ENCODE assay signal across 20 cellular contexts in genomic region chr1:53733447-53733931, GRCh38. TPM values are rescaled to one million over a fixed set of nuclear protein-coding genes. Genes with fewer than 3 reads are reported as not detected.
A peak's percentile ranks its signal among the peaks of the same experiment; 100 is the strongest.
DNase-seq lines count a peak whose midpoint lies in the region; TF ChIP-seq lines count a peak whose summit lies in the region.
"Had no signal": no experiment of that assay in that cellular context is flagged by ENCODE, and none has a peak within 500 bp of the region (broad histone marks: within the 10 kb centered on the region; RNA-seq: fewer than 3 reads in every experiment).

No MANE protein-coding gene starts in this region.

- peaks cover 18% of the 10 kb centered on the region for H3K4me1 ChIP-seq in fibroblast of lung (ENCODE audit: control insufficient read depth, extremely low read depth, insufficient read depth, low read length)
- peaks cover 5 to 16% (median 9%) of the 10 kb centered on the region in 3 donors for H3K4me1 ChIP-seq in esophagus squamous epithelium

- TF ChIP-seq CTCF in fibroblast of lung (conservative IDR thresholded peaks at IDR 0.05 in 1 of 2, IDR thresholded peaks at IDR 0.05 in 1 of 2; ENCODE audit: low read depth in 1 of 2, low read length in 2 of 2) (no peak), esophagus squamous epithelium (IDR thresholded peaks at IDR 0.05) (no peak)

- peak overlapping the region; percentile 33 for H3K4me2 ChIP-seq in fibroblast of lung (ENCODE audit: extremely low read depth, insufficient read depth, low read length)

- DNase-seq in EL = peak; percentile 66
- DNase-seq in RPMI7951 (ENCODE audit: low read depth) = peak; percentile 79
- peak in 1 of 2 donors; percentile 73 for DNase-seq in fibroblast of lung (ENCODE audit: low read depth in 2 of 2)
- no peak for DNase-seq in NCI-H1048 (lab: John Stamatoyannopoulos, UW)
- no peak for DNase-seq in activated CD4-positive, alpha-beta T cell treated with anti-CD3 and anti-CD28 coated beads for 1 hour
- no peak for DNase-seq in esophagus squamous epithelium (lab: John Stamatoyannopoulos, UW)
- DNase-seq: activated CD4-positive, alpha-beta T cell treated with anti-CD3 and anti-CD28 coated beads, Interleukin-2, amount 50 U/mL, for 48 hours; DND-41; H9; NCI-H1436 treated with DMSO at 0.1 percent for 48 hours; NCI-H2171 treated with DMSO at 0.1 percent for 48 hours; NCI-H526; nucleus accumbens; SHP77 treated with DMSO at 0.1 percent for 48 hours; T-helper 17 cell; WERI-Rb-1 had no signal

- H3K9ac ChIP-seq in fibroblast of lung (ENCODE audit: insufficient read depth, low read length) = no peak overlapping the region

- intact Hi-C loops in esophagus squamous epithelium (cut with DNase I) = no loop called here

- TF ChIP-seq POLR2A in esophagus squamous epithelium (IDR thresholded peaks at IDR 0.05) = no peak

- H3K79me2 ChIP-seq in fibroblast of lung (ENCODE audit: control insufficient read depth, insufficient read depth, low read length) = no peaks in the 10 kb centered on the region

- WGBS in esophagus squamous epithelium, 2 donors = 85 to 87% methylated on average over 10 to 12 of the region's 12 CpGs

- H2AFZ ChIP-seq in fibroblast of lung (ENCODE audit: low read length) = no peak overlapping the region

- H3K27me3 ChIP-seq in fibroblast of lung (ENCODE audit: control insufficient read depth, insufficient read depth, low read length) (peaks cover 13% of the 10 kb centered on the region), esophagus squamous epithelium (peaks cover 6 to 77% (median 10%) of the 10 kb centered on the region in 4 donors)

- H3K36me3 ChIP-seq in fibroblast of lung (ENCODE audit: control insufficient read depth, insufficient read depth, low read length) = no peaks in the 10 kb centered on the region
- H3K36me3 ChIP-seq in esophagus squamous epithelium = no peaks in the 10 kb centered on the region
- H3K36me3 ChIP-seq: right atrium auricular region, WERI-Rb-1 had no signal

- H4K20me1 ChIP-seq in fibroblast of lung (ENCODE audit: control insufficient read depth, extremely low read depth, insufficient read depth, low read length) = no peaks in the 10 kb centered on the region

- peak overlapping the region; percentile 69 for H3K27ac ChIP-seq in fibroblast of lung (ENCODE audit: insufficient read depth, low read length)
- H3K27ac ChIP-seq in skin epidermis = peak overlapping the region in 13 of 21 experiments; percentile 15 to 88 (median 48)
- peak overlapping the region in 2 of 4 donors; percentile 17 to 42 for H3K27ac ChIP-seq in esophagus squamous epithelium
- H3K27ac ChIP-seq: right atrium auricular region, WERI-Rb-1 had no signal

- H3K9me3 ChIP-seq in fibroblast of lung (ENCODE audit: control insufficient read depth, insufficient read depth, low read depth, low read length) (no peaks in the 10 kb centered on the region), esophagus squamous epithelium (no peaks in the 10 kb centered on the region)
- H3K9me3 ChIP-seq: right atrium auricular region had no signal

- H3K4me3 ChIP-seq in fibroblast of lung (replicated peaks in 1 of 4; ENCODE audit: control extremely low read depth in 1 of 4, insufficient read depth in 1 of 4, low read depth in 3 of 4, low read length in 4 of 4) (peak overlapping the region in 1 of 4 experiments; percentile 36), skin epidermis (no peak overlapping the region), esophagus squamous epithelium (no peak overlapping the region)
- H3K4me3 ChIP-seq: lung, right atrium auricular region had no signal

RNA-seq across cellular contexts. Expression of gene GLIS1, which starts 5.5 kb away (rescaled TPM):
- total RNA-seq in RPMI7951 (2014; rRNA removed; shearing (Covaris generic)) = 1.3 and 1.9 TPM in 2 replicates
- total RNA-seq in fibroblast of lung (under 0.01 TPM in 1 of 2 replicates, not detected in the other), esophagus squamous epithelium (under 1 TPM in 1 of 4 donors, not detected in 3; 0.57 TPM)
- polyA plus RNA-seq in fibroblast of lung = 0.05 and 0.11 TPM in 2 replicates
- polyA plus RNA-seq in fibroblast of lung (2012) = 0.22 and 0.46 TPM in 2 replicates
- 0.12 and 0.22 TPM in 2 replicates for polyA minus RNA-seq in fibroblast of lung (ENCODE audit: low replicate concordance)
- total RNA-seq: T-helper 17 cell, temporal lobe had no signal

Comparison
In these comparisons a context has a peak if more than half of its experiments do, and no peak if none do; other contexts are left out.
1. DNase-seq: peak in EL (single experiment) and RPMI7951 (single experiment); none in NCI-H1048 (single experiment), activated CD4-positive, alpha-beta T cell treated with anti-CD3 and anti-CD28 coated beads for 1 hour (single experiment) and esophagus squamous epithelium (single experiment).